Comparison of ENCODE assay signal across 21 cellular contexts in genomic region chr10:124237282-124237975, GRCh38.
"Had no signal": no experiment of that assay in that cellular context is flagged by ENCODE, and none has a peak within 500 bp of the region (broad histone marks: within the 10 kb centered on the region; RNA-seq: fewer than 3 reads in every experiment).

No MANE protein-coding gene starts in this region.

- H3K27ac ChIP-seq: SJSA1, SK-N-MC had no signal

- ATAC-seq: HepG2 had no signal

- DNase-seq: IMR-90, Karpas-422, KG1, NCI-H1092, NCI-H1105 treated with DMSO at 0.1 percent for 48 hours, NCI-H1417 treated with DMSO at 0.1 percent for 48 hours, NCI-H146, NCI-H1694 treated with DMSO at 0.1 percent for 48 hours, NCI-H1930, NCI-H2081, NCI-H2107, NCI-H2227 treated with DMSO at 0.1 percent for 48 hours, NCI-H524, NCI-H526 treated with DMSO at 0.1 percent for 48 hours, NCI-H748 treated with DMSO at 0.1 percent for 48 hours, RPMI8226, SIG-M5, T-helper 1 cell had no signal

- H3K4me1 ChIP-seq: SJSA1 had no signal

- H3K4me3 ChIP-seq: SJSA1, SK-N-MC had no signal

- H3K27me3 ChIP-seq: SJSA1 had no signal

- H3K9me3 ChIP-seq: SJSA1 had no signal

- H3K36me3 ChIP-seq: SJSA1 had no signal
